In genomic region chrX:21747523-21747922, GRCh38 we compare ENCODE assay signal across 1 cellular context.
TF ChIP-seq lines count a peak whose summit lies in the region.

No MANE protein-coding gene starts in this region.

TF ChIP-seq in GM23338, 12 proteins besides CTCF, POLR2A, EP300 and RAD21 (continued from another document):
- no peak for TF ChIP-seq ZNF462 (CRISPR knock-in tag; IDR thresholded peaks at IDR 0.05)
- no peak for TF ChIP-seq JUNB (IDR thresholded peaks at IDR 0.05; ENCODE audit: unreplicated experiment)
- no peak for TF ChIP-seq ZNF331 (CRISPR knock-in tag; IDR thresholded peaks at IDR 0.05; ENCODE audit: low read depth)
- TF ChIP-seq EZH2phosphoT487 (IDR thresholded peaks at IDR 0.05; ENCODE audit: unreplicated experiment) = no peak
